ENCODE assay signal across 22 cellular contexts in the genomic region with DNA sequence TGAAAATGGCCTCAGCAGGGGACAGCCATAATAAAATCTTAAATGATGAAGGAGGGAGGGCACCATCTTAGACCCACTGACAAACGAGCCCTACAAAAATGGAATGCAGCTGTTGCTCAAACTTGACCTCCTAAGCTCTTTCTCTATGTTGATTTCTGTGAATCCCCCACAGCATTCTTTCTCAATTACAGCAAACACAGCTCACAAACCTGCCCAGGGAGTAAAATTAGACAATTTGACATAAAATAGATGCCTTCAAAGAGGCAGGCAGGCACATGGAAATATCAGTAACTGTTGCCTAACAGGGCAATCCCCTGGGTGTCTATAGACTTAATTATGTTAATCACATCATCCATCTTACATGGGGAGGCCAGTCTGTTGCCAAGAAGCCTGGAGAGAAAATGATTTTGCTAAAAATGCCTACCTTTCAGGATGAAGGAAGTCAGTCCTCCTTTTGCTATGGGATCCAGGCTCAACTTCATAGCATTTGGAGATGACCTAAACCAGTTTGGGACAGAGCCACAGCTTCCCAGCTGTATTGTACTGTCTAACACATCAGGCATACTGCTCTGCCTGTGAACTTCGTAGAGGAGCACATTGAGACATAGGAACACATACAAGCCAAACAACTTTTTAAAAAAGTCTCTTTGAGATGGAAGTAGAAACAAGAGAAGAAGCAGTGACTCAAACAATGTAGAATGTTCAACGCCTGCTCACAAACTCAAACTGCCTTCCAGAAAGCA.
DNase-seq lines count a peak whose midpoint lies in the region; ATAC-seq and TF ChIP-seq lines count a peak whose summit lies in the region.
"Had no signal": no experiment of that assay in that cellular context is flagged by ENCODE, and none has a peak within 500 bp of the region (broad histone marks: within the 10 kb centered on the region; RNA-seq: fewer than 3 reads in every experiment).

No MANE protein-coding gene starts in this region.

- no peaks in the 10 kb centered on the region for H3K36me3 ChIP-seq in left ventricle myocardium inferior
- H3K36me3 ChIP-seq: SJCRH30 had no signal

- no peaks in the 10 kb centered on the region for H3K36me3 Mint-ChIP-seq in nephron progenitor cell (ENCODE audit: low read depth)
- H3K36me3 Mint-ChIP-seq: CD8-positive, alpha-beta memory T cell had no signal

- intact Hi-C loops in Right ventricle myocardium superior (cut with DNase I) (no loop called here), left ventricle myocardium inferior (cut with micrococcal nuclease) (no loop called here), left colon (cut with DNase I, micrococcal nuclease) (no loop called here)

- peak overlapping the region; percentile 22 for H3K27ac Mint-ChIP-seq in nephron progenitor cell
- H3K27ac Mint-ChIP-seq: CD8-positive, alpha-beta memory T cell had no signal

- H3K4me1 ChIP-seq in left ventricle myocardium inferior, result no peaks in the 10 kb centered on the region

- TF ChIP-seq CTCF in left ventricle myocardium inferior (IDR thresholded peaks at IDR 0.05; ENCODE audit: borderline replicate concordance), result no peak
- TF ChIP-seq CTCF in nephron progenitor cell (IDR thresholded peaks at IDR 0.05), result no peak

- no peaks in the 10 kb centered on the region for H3K27me3 ChIP-seq in left ventricle myocardium inferior (ENCODE audit: low read depth)
- H3K27me3 ChIP-seq: SJCRH30 had no signal

- H3K27ac ChIP-seq in left ventricle myocardium inferior (replicated peaks), result no peak overlapping the region
- H3K27ac ChIP-seq: C4-2B, RWPE1, SJCRH30 had no signal

- no peak overlapping the region for H3K4me3 ChIP-seq in left ventricle myocardium inferior
- H3K4me3 ChIP-seq: SJCRH30 had no signal

- no peaks in the 10 kb centered on the region for H3K9me3 Mint-ChIP-seq in nephron progenitor cell

- ATAC-seq in Right ventricle myocardium superior (ENCODE audit: poor library complexity) (peak; percentile 52), GM18868 (IDR thresholded peaks at IDR 0.05; ENCODE audit: unreplicated experiment) (no peak), left colon (no peak)

- H3K4me1 Mint-ChIP-seq in nephron progenitor cell, result peaks cover 6% of the 10 kb centered on the region
- H3K4me1 Mint-ChIP-seq: CD8-positive, alpha-beta memory T cell had no signal

- DNase-seq in Right ventricle myocardium superior (no peak), left ventricle myocardium inferior (no peak), left kidney (ENCODE audit: low read depth, low spot score) (peak; percentile 68), nephron progenitor cell (no peak), left colon (no peak), NCI-H1417 (lab: John Stamatoyannopoulos, UW) (no peak)
- DNase-seq: Calu3; CD8-positive, alpha-beta memory T cell; DMS53; GF-D8; GOT3; HCEC 1CT; KBM-7; MM.1S; NCI-H1048; NCI-H1436; NCI-H1930; NCI-H748 treated with DMSO at 0.1 percent for 48 hours had no signal

- no peaks in the 10 kb centered on the region for H3K9me3 ChIP-seq in left ventricle myocardium inferior (replicated peaks)
- H3K9me3 ChIP-seq: SJCRH30 had no signal

- H3K4me3 Mint-ChIP-seq in nephron progenitor cell, result no peak overlapping the region
- H3K4me3 Mint-ChIP-seq: CD8-positive, alpha-beta memory T cell had no signal

- no peaks in the 10 kb centered on the region for H3K27me3 Mint-ChIP-seq in nephron progenitor cell (ENCODE audit: low read depth, poor library complexity)
- H3K27me3 Mint-ChIP-seq: CD8-positive, alpha-beta memory T cell had no signal
